1 cellular context compared by ENCODE assay signal in genomic region chr11:61353109-61354067, GRCh38.
TF ChIP-seq lines count a peak whose summit lies in the region.

No MANE protein-coding gene starts in this region.

TF ChIP-seq in IMR-90, 13 proteins besides CTCF, POLR2A, EP300 and RAD21:
- TF ChIP-seq MAZ (IDR thresholded peaks at IDR 0.05; ENCODE audit: borderline replicate concordance, low read depth, low read length) (no peak), MAFK (IDR thresholded peaks at IDR 0.05; ENCODE audit: low read depth, low read length) (no peak), BHLHE40 (IDR thresholded peaks at IDR 0.05; ENCODE audit: low read depth, low read length) (no peak), CEBPB (IDR thresholded peaks at IDR 0.05; ENCODE audit: low read depth, low read length) (no peak), CHD1 (IDR thresholded peaks at IDR 0.05; ENCODE audit: low read depth, low read length) (no peak), USF2 (IDR thresholded peaks at IDR 0.05; ENCODE audit: low read depth, low read length) (no peak), SMC3 (IDR thresholded peaks at IDR 0.05; ENCODE audit: low read depth, low read length) (no peak), ELK1 (IDR thresholded peaks at IDR 0.05; ENCODE audit: borderline replicate concordance, low read depth, low read length) (no peak), RCOR1 (IDR thresholded peaks at IDR 0.05; ENCODE audit: insufficient replicate concordance, low read length) (no peak), FOS (IDR thresholded peaks at IDR 0.05; ENCODE audit: low read depth, low read length) (no peak), RFX5 (IDR thresholded peaks at IDR 0.05; ENCODE audit: low read depth, low read length) (no peak), MXI1 (IDR thresholded peaks at IDR 0.05; ENCODE audit: borderline replicate concordance, low read depth, low read length) (no peak), NFE2L2 (IDR thresholded peaks at IDR 0.05; ENCODE audit: low read depth, low read length) (no peak)
